Comparison of ENCODE assay signal across 1 cellular context in the genomic region with DNA sequence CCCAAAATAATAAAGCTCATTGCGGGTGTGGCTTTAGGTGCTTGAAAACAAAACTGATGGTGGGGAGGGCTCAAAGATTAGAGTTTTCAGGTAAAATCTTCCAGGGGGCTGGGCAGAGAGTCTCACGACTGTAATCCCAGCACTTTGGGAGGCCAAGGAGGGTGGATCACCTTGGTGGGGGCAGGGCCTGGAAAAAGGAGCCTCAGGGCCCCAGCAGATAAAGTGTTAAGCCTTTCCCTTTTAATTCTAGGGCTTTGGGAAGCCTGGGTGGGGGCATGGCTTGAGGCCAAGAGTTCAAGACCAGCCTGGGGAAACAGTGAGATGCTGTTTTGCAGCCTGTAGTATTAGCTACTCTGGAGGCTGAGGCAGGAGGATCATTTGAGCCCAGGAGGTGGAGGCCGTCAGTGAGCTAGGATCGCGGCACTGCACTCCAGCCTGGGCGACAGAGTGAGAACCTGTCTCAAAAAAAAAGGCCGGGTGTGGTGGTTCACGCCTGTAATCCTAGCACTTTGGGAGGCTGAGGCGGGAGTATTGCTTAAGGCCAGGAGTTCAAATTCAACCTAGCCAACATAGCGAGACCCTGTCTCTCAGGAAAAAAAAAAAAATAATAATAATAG.
TF ChIP-seq lines count a peak whose summit lies in the region.

No MANE protein-coding gene starts in this region.

TF ChIP-seq in HCT116, 20 proteins besides CTCF, POLR2A, EP300 and RAD21:
- TF ChIP-seq YY1 (IDR thresholded peaks at IDR 0.05; ENCODE audit: extremely low read depth, insufficient replicate concordance, low read depth, low read length) (no peak), EZH2phosphoT487 (IDR thresholded peaks at IDR 0.05; ENCODE audit: borderline replicate concordance) (no peak), SIN3A (IDR thresholded peaks at IDR 0.05; ENCODE audit: low read depth) (no peak), EZH2 (IDR thresholded peaks at IDR 0.05) (no peak), ZFX (IDR thresholded peaks at IDR 0.05) (no peak), SRF (IDR thresholded peaks at IDR 0.05; ENCODE audit: low read depth) (no peak), CBX3 (IDR thresholded peaks at IDR 0.05; ENCODE audit: low read depth) (no peak)
- TF ChIP-seq, protein P1, sequence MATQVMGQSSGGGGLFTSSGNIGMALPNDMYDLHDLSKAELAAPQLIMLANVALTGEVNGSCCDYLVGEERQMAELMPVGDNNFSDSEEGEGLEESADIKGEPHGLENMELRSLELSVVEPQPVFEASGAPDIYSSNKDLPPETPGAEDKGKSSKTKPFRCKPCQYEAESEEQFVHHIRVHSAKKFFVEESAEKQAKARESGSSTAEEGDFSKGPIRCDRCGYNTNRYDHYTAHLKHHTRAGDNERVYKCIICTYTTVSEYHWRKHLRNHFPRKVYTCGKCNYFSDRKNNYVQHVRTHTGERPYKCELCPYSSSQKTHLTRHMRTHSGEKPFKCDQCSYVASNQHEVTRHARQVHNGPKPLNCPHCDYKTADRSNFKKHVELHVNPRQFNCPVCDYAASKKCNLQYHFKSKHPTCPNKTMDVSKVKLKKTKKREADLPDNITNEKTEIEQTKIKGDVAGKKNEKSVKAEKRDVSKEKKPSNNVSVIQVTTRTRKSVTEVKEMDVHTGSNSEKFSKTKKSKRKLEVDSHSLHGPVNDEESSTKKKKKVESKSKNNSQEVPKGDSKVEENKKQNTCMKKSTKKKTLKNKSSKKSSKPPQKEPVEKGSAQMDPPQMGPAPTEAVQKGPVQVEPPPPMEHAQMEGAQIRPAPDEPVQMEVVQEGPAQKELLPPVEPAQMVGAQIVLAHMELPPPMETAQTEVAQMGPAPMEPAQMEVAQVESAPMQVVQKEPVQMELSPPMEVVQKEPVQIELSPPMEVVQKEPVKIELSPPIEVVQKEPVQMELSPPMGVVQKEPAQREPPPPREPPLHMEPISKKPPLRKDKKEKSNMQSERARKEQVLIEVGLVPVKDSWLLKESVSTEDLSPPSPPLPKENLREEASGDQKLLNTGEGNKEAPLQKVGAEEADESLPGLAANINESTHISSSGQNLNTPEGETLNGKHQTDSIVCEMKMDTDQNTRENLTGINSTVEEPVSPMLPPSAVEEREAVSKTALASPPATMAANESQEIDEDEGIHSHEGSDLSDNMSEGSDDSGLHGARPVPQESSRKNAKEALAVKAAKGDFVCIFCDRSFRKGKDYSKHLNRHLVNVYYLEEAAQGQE (IDR thresholded peaks at IDR 0.05; ENCODE audit: low read depth), result no peak
- TF ChIP-seq, protein P2, sequence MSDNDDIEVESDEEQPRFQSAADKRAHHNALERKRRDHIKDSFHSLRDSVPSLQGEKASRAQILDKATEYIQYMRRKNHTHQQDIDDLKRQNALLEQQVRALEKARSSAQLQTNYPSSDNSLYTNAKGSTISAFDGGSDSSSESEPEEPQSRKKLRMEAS (IDR thresholded peaks at IDR 0.05), result no peak
- TF ChIP-seq, protein P3, sequence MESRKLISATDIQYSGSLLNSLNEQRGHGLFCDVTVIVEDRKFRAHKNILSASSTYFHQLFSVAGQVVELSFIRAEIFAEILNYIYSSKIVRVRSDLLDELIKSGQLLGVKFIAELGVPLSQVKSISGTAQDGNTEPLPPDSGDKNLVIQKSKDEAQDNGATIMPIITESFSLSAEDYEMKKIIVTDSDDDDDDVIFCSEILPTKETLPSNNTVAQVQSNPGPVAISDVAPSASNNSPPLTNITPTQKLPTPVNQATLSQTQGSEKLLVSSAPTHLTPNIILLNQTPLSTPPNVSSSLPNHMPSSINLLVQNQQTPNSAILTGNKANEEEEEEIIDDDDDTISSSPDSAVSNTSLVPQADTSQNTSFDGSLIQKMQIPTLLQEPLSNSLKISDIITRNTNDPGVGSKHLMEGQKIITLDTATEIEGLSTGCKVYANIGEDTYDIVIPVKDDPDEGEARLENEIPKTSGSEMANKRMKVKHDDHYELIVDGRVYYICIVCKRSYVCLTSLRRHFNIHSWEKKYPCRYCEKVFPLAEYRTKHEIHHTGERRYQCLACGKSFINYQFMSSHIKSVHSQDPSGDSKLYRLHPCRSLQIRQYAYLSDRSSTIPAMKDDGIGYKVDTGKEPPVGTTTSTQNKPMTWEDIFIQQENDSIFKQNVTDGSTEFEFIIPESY (IDR thresholded peaks at IDR 0.05; ENCODE audit: extremely low read depth, insufficient replicate concordance, low read length), result no peak
